8 cellular contexts compared by ENCODE assay signal in the genomic region with DNA sequence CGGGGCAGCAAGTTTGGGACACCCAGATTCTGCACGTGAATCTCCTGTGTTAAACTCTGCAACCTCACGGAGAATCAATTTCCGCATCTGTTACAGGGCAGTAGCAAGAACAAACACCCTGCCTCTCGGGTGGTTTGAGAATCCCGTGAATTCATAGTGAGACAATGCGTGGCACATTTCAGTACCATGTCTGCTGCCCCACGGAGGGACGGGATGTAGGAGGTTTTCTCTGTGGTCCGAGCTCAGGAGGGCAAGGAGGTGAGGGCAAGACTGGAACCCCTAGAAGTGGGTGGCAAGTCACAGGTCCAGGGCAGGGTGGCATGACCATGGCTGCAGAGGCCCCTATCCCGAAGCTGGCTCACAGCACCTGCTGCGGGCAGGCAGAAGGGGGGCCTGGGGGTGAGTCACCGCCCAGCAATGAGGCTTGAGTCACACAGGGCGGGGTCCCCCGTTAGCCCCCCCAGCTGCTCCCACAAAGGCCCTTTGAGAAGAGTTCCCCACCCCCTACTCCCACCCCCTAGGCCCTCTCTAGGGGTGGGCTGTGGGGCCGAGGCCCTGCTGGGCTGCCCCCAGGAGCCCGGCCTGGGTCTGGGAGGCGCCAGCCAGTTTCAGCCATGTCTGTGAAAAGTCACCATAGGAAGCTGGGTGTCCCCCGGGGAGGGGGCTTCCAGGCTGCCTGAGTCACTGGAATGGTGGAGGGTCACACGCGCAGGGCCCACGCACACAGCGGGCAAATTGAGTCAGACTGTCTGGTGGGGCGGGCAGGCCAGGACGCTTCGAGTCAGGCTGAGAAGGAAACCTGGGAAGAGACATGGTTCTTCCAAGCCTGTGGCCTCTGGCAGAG. TPM values are rescaled to one million over a fixed set of nuclear protein-coding genes. Genes with fewer than 3 reads are reported as not detected.
DNase-seq lines count a peak whose midpoint lies in the region; ATAC-seq and TF ChIP-seq lines count a peak whose summit lies in the region.

No MANE protein-coding gene starts in this region.

- no peaks in the 10 kb centered on the region for H3K36me3 Mint-ChIP-seq in activated CD8-positive, alpha-beta memory T cell treated with anti-CD3 and anti-CD28 coated beads, Interleukin-2, amount 10 ng/mL, durations not matched to agents 7 days and 5 days
- H3K36me3 Mint-ChIP-seq in effector memory CD8-positive, alpha-beta T cell (ENCODE audit: insufficient read depth), result peaks cover 52% of the 10 kb centered on the region
- H3K36me3 Mint-ChIP-seq in memory B cell, result no peaks in the 10 kb centered on the region
- no peaks in the 10 kb centered on the region for H3K36me3 Mint-ChIP-seq in stimulated activated naive CD8-positive, alpha-beta T cell treated with anti-CD3 and anti-CD28 coated beads, Interleukin-15, Interleukin-2, amounts not matched to agents 100 ng/mL and 50 ng/mL, for 24 hours (ENCODE audit: low read depth)

- H4K20me1 ChIP-seq in KMS-11 (ENCODE audit: insufficient read depth), result no peaks in the 10 kb centered on the region

- H3K4me3 Mint-ChIP-seq in activated CD8-positive, alpha-beta memory T cell treated with anti-CD3 and anti-CD28 coated beads, Interleukin-2, amount 10 ng/mL, durations not matched to agents 7 days and 5 days, result peak overlapping the region; percentile 51
- H3K4me3 Mint-ChIP-seq in effector memory CD8-positive, alpha-beta T cell, result peak overlapping the region; percentile 68 to 72
- H3K4me3 Mint-ChIP-seq in memory B cell, result peak overlapping the region; percentile 67
- H3K4me3 Mint-ChIP-seq in stimulated activated naive CD8-positive, alpha-beta T cell treated with anti-CD3 and anti-CD28 coated beads, Interleukin-15, Interleukin-2, amounts not matched to agents 100 ng/mL and 50 ng/mL, for 24 hours, result peak overlapping the region; percentile 83

- DNase-seq in A673 (ENCODE audit: low spot score) (peak; percentile 85), memory B cell (ENCODE audit: low spot score in 2 of 2) (no peak)
- no peak for DNase-seq in activated CD8-positive, alpha-beta memory T cell treated with anti-CD3 and anti-CD28 coated beads, Interleukin-2, amount 10 ng/mL, durations not matched to agents 7 days and 5 days
- DNase-seq in effector memory CD8-positive, alpha-beta T cell, result peak; percentile 35 to 56 (median 51)

- H3K9ac ChIP-seq in KMS-11, result peak overlapping the region; percentile 19; the same call in 1 of the 2 replicates

- POLR2A ChIA-PET in A673 (lab: Charles Lee; ENCODE audit: low non-redundant PET), result no interaction called here

- H3K27me3 Mint-ChIP-seq in activated CD8-positive, alpha-beta memory T cell treated with anti-CD3 and anti-CD28 coated beads, Interleukin-2, amount 10 ng/mL, durations not matched to agents 7 days and 5 days, result no peaks in the 10 kb centered on the region
- H3K27me3 Mint-ChIP-seq in effector memory CD8-positive, alpha-beta T cell, result no peaks in the 10 kb centered on the region
- H3K27me3 Mint-ChIP-seq in memory B cell, result no peaks in the 10 kb centered on the region
- H3K27me3 Mint-ChIP-seq in stimulated activated naive CD8-positive, alpha-beta T cell treated with anti-CD3 and anti-CD28 coated beads, Interleukin-15, Interleukin-2, amounts not matched to agents 100 ng/mL and 50 ng/mL, for 24 hours, result no peaks in the 10 kb centered on the region

- peak overlapping the region; percentile 72 for H3K27ac ChIP-seq in A673 (ENCODE audit: low read depth, low read length, poor library complexity, severe bottlenecking)
- no peak overlapping the region for H3K27ac ChIP-seq in KMS-11

- H3K9me3 ChIP-seq in A673 (ENCODE audit: low read depth, low read length, poor library complexity, severe bottlenecking), result no peaks in the 10 kb centered on the region

- intact Hi-C loops in A673 (cut with micrococcal nuclease; ENCODE audit: unreplicated experiment), result no loop called here

- no peak for ATAC-seq in activated CD8-positive, alpha-beta memory T cell treated with anti-CD3 and anti-CD28 coated beads, Interleukin-2, amount 10 ng/mL, durations not matched to agents 7 days and 5 days
- ATAC-seq in effector memory CD8-positive, alpha-beta T cell (replicated peaks), result peak; percentile 4
- ATAC-seq in memory B cell (ENCODE audit: low read depth), result no peak
- ATAC-seq in GM18868 (IDR thresholded peaks at IDR 0.05; ENCODE audit: unreplicated experiment), result no peak
- ATAC-seq in GM21367 (IDR thresholded peaks at IDR 0.05; ENCODE audit: unreplicated experiment), result no peak

- H3K36me3 ChIP-seq in A673 (ENCODE audit: insufficient read depth, low read length, poor library complexity, severe bottlenecking) (no peaks in the 10 kb centered on the region), KMS-11 (ENCODE audit: insufficient read depth) (no peaks in the 10 kb centered on the region)

- peaks cover 25% of the 10 kb centered on the region for H3K4me1 Mint-ChIP-seq in activated CD8-positive, alpha-beta memory T cell treated with anti-CD3 and anti-CD28 coated beads, Interleukin-2, amount 10 ng/mL, durations not matched to agents 7 days and 5 days
- peaks cover 21 to 28% of the 10 kb centered on the region in 2 donors for H3K4me1 Mint-ChIP-seq in effector memory CD8-positive, alpha-beta T cell (ENCODE audit: low read depth in 2 of 2)
- H3K4me1 Mint-ChIP-seq in memory B cell, result peaks cover 18% of the 10 kb centered on the region
- H3K4me1 Mint-ChIP-seq in stimulated activated naive CD8-positive, alpha-beta T cell treated with anti-CD3 and anti-CD28 coated beads, Interleukin-15, Interleukin-2, amounts not matched to agents 100 ng/mL and 50 ng/mL, for 24 hours (ENCODE audit: low read depth), result peaks cover 44% of the 10 kb centered on the region

- no TSS peak for BruUV-seq in A673 (replicated peaks; lab: Mats Ljungman, UMichigan)

- no peak overlapping the region for H3K4me2 ChIP-seq in KMS-11

- TF ChIP-seq CTCF in A673 (conservative IDR thresholded peaks at IDR 0.05; ENCODE audit: low read depth, low read length) (no peak), KMS-11 (conservative IDR thresholded peaks at IDR 0.05; ENCODE audit: low read depth, low read length) (no peak)

- CTCF ChIA-PET in A673 (lab: Charles Lee), result interaction anchor here (2.5 kb wide), 1 partner anchor 11 kb away, joined by 13 read pairs; no protein-coding TSS in a partner anchor
- CTCF ChIA-PET in activated CD8-positive, alpha-beta memory T cell treated with anti-CD3 and anti-CD28 coated beads, Interleukin-2, amount 10 ng/mL, durations not matched to agents 7 days and 5 days (lab: Charles Lee), result interaction anchor here (0.7 to 9.2 kb wide), 6 partner anchors 11 to 102 kb away, joined by 3 to 91 read pairs (median 4); no protein-coding TSS in a partner anchor

- peak overlapping the region; percentile 75 for H3K27ac Mint-ChIP-seq in activated CD8-positive, alpha-beta memory T cell treated with anti-CD3 and anti-CD28 coated beads, Interleukin-2, amount 10 ng/mL, durations not matched to agents 7 days and 5 days
- peak overlapping the region; percentile 100 for H3K27ac Mint-ChIP-seq in effector memory CD8-positive, alpha-beta T cell
- H3K27ac Mint-ChIP-seq in memory B cell, result peak overlapping the region; percentile 99
- peak overlapping the region; percentile 97 for H3K27ac Mint-ChIP-seq in stimulated activated naive CD8-positive, alpha-beta T cell treated with anti-CD3 and anti-CD28 coated beads, Interleukin-15, Interleukin-2, amounts not matched to agents 100 ng/mL and 50 ng/mL, for 24 hours

- H2AFZ ChIP-seq in KMS-11 (ENCODE audit: low read depth), result no peak overlapping the region; the same call in 1 of the 2 replicates

- H3K9me3 Mint-ChIP-seq in activated CD8-positive, alpha-beta memory T cell treated with anti-CD3 and anti-CD28 coated beads, Interleukin-2, amount 10 ng/mL, durations not matched to agents 7 days and 5 days (ENCODE audit: low read depth), result no peaks in the 10 kb centered on the region
- no peaks in the 10 kb centered on the region for H3K9me3 Mint-ChIP-seq in effector memory CD8-positive, alpha-beta T cell
- no peaks in the 10 kb centered on the region for H3K9me3 Mint-ChIP-seq in memory B cell
- no peaks in the 10 kb centered on the region for H3K9me3 Mint-ChIP-seq in stimulated activated naive CD8-positive, alpha-beta T cell treated with anti-CD3 and anti-CD28 coated beads, Interleukin-15, Interleukin-2, amounts not matched to agents 100 ng/mL and 50 ng/mL, for 24 hours

- H3K4me3 ChIP-seq in A673 (ENCODE audit: low read depth, low read length, poor library complexity, severe bottlenecking) (peak overlapping the region; percentile 38), KMS-11 (IDR thresholded peaks at IDR 0.05; ENCODE audit: insufficient read depth, low read depth, low read length) (no peak overlapping the region)

- H3K27me3 ChIP-seq in A673 (replicated peaks; ENCODE audit: insufficient read depth, low read depth, low read length, poor library complexity) (no peaks in the 10 kb centered on the region), KMS-11 (ENCODE audit: insufficient read depth, low read depth) (no peaks in the 10 kb centered on the region)

- peaks cover 37% of the 10 kb centered on the region for H3K4me1 ChIP-seq in A673 (ENCODE audit: insufficient read depth, low read length, poor library complexity, severe bottlenecking)
- H3K4me1 ChIP-seq in KMS-11 (ENCODE audit: low read depth, poor library complexity, severe bottlenecking), result peaks cover 20% of the 10 kb centered on the region

- no peaks in the 10 kb centered on the region for H3K79me2 ChIP-seq in KMS-11 (ENCODE audit: insufficient read depth, low read depth)

RNA-seq across cellular contexts. Expression of gene NANOS3, which starts 25.8 kb away (rescaled TPM):
- total RNA-seq in A673 (2021), result 4.9 and 7.1 TPM in 2 replicates
- 1 to 10 TPM; 1.1 to 2.8 TPM for total RNA-seq in activated CD8-positive, alpha-beta memory T cell treated with anti-CD3 and anti-CD28 coated beads, Interleukin-2, amount 10 ng/mL, durations not matched to agents 7 days and 5 days

RNA-seq across cellular contexts. Expression of gene BRME1, which starts 54.8 kb away (rescaled TPM):
- 3.2 and 4.0 TPM in 2 replicates for total RNA-seq in A673 (2021)
- total RNA-seq in activated CD8-positive, alpha-beta memory T cell treated with anti-CD3 and anti-CD28 coated beads, Interleukin-2, amount 10 ng/mL, durations not matched to agents 7 days and 5 days, result 1 to 10 TPM; 4.1 to 4.4 TPM

RNA-seq across cellular contexts. Expression of gene CC2D1A, which starts 54.9 kb away (rescaled TPM):
- 38.6 and 40.9 TPM in 2 replicates for total RNA-seq in A673 (2021)
- 10 to 100 TPM; 34.0 to 35.1 TPM for total RNA-seq in activated CD8-positive, alpha-beta memory T cell treated with anti-CD3 and anti-CD28 coated beads, Interleukin-2, amount 10 ng/mL, durations not matched to agents 7 days and 5 days

RNA-seq across cellular contexts. Expression of gene ZSWIM4, which starts 55.9 kb away (rescaled TPM):
- total RNA-seq in A673 (2021), result 9.8 and 13.7 TPM in 2 replicates
- 1 to 10 TPM; 8.1 to 8.4 TPM for total RNA-seq in activated CD8-positive, alpha-beta memory T cell treated with anti-CD3 and anti-CD28 coated beads, Interleukin-2, amount 10 ng/mL, durations not matched to agents 7 days and 5 days

Comparison
In these comparisons a context has a peak if more than half of its experiments do, and no peak if none do; other contexts are left out.
1. DNase-seq: peak in A673 (single experiment) and effector memory CD8-positive, alpha-beta T cell (3 of 3); none in activated CD8-positive, alpha-beta memory T cell treated with anti-CD3 and anti-CD28 coated beads, Interleukin-2, amount 10 ng/mL, durations not matched to agents 7 days and 5 days (single experiment) and memory B cell (0 of 2).
2. Peak in every context shown above with its lines, with median percentiles within 50 percentile points of each other: H3K27ac Mint-ChIP-seq and H3K4me3 Mint-ChIP-seq.